Comparison of ENCODE assay signal across 9 cellular contexts in the genomic region with DNA sequence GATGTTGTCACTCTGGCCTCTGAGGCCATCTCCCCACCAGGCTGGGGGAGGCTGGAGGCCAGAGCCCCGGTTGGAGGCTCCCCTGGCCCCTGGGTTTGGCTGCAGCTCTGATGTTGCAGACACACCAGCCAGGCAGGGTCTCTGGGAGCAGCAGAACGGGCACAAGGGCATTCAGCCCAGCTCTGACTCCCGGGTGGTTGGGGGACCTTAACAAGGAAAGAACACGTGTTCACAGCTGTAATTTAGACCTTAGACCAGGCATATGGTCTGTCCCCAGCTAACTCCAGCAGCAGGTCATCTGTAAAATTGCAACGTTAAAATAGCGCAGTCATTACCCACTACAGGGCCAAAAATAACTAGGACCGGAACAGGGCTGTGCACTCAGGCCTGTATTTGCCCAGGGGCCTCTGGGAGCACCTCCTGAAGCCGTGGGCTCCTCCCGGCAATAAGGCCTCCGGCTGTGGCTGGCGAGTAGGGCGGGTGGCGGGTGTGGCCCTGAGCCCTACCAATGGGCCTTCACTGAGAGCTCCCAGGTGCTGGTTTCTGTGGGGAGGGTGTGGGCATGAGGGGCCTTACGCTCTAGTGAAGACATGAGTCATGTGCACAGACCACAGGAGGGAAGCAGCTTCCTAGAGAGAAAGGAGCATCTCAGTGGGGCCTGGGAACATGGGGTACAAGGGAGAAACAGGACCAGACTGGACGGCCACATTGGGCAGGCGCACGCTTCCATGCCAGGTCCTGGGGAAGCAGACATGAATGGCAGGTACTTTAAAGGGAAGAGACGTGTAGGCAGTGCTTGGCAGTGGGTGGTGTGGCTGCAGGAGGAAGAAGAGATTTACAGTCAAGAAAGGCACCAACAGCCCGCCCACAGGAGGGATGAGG. TPM values are rescaled to one million over a fixed set of nuclear protein-coding genes. Genes with fewer than 3 reads are reported as not detected.
DNase-seq lines count a peak whose midpoint lies in the region; ATAC-seq and FAIRE-seq lines count a peak whose summit lies in the region.
"Had no signal": no experiment of that assay in that cellular context is flagged by ENCODE, and none has a peak within 500 bp of the region (broad histone marks: within the 10 kb centered on the region; RNA-seq: fewer than 3 reads in every experiment).

No MANE protein-coding gene starts in this region.

- ATAC-seq in HG03135 (IDR thresholded peaks at IDR 0.05; ENCODE audit: unreplicated experiment): peak; percentile 82
- peak; percentile 72 to 78 for ATAC-seq in right cardiac atrium

- WGBS in right cardiac atrium: 48% methylated on average over 19 of the region's 19 CpGs

- FAIRE-seq in RCC 7860 (lab: Jason Lieb, UNC): peak; percentile 92
- FAIRE-seq: A204.1 had no signal

- H3K27ac ChIP-seq in right cardiac atrium (ENCODE audit: low read length): peak overlapping the region; percentile 21

- H3K27me3 ChIP-seq in right cardiac atrium (ENCODE audit: control insufficient read depth, insufficient read depth): no peaks in the 10 kb centered on the region

- intact Hi-C loops in right cardiac atrium (cut with DNase I): loop anchor here in 1 of 4 donors (10.0 kb wide), 1 partner anchor 265 kb away; a partner anchor contains a TSS

- peaks cover 23% of the 10 kb centered on the region for H3K4me1 ChIP-seq in right cardiac atrium (ENCODE audit: control insufficient read depth, insufficient read depth, low read length)

- DNase-seq in NCI-H1417 (lab: John Stamatoyannopoulos, UW): peak; percentile 70 to 79 (median 73)
- DNase-seq in NCI-H1417 treated with DMSO at 0.1 percent for 48 hours (lab: John Stamatoyannopoulos, UW): no peak
- DNase-seq in RCC 7860 (ENCODE audit: low spot score): peak; percentile 91
- DNase-seq in activated T-helper 9 cell treated with anti-CD3 and anti-CD28 coated beads, Interleukin-2, amount 50 U/mL, for 16 hours (ENCODE audit: low read depth): peak; percentile 59
- DNase-seq in right cardiac atrium: peak in 2 of 3 donors; percentile 49 to 84
- DNase-seq in stimulated activated CD4-positive, alpha-beta T cell treated with anti-CD3 and anti-CD28 coated beads, Interleukin-4, amount 100 ng/mL, for 48 hours (ENCODE audit: low read depth in 2 of 2): peak; percentile 78 to 84
- no peak for DNase-seq in globus pallidus (ENCODE audit: low spot score)

- H3K4me3 ChIP-seq in right cardiac atrium (ENCODE audit: low read length): no peak overlapping the region

- no peaks in the 10 kb centered on the region for H3K9me3 ChIP-seq in right cardiac atrium (ENCODE audit: control insufficient read depth, low read length)

RNA-seq across cellular contexts. Expression of a gene that starts 6.1 kb away (rescaled TPM):
- total RNA-seq in right cardiac atrium: 10 to 100 TPM in 1 of 4 donors, 1 to 10 TPM in 3; 7.6 to 10.2 (median 9.2) TPM
- 6.0 TPM for polyA plus RNA-seq in right cardiac atrium

Comparison
In these comparisons a context has a peak if more than half of its experiments do, and no peak if none do; other contexts are left out.
1. DNase-seq: peak in NCI-H1417 (3 of 3), RCC 7860 (single experiment), activated T-helper 9 cell treated with anti-CD3 and anti-CD28 coated beads, Interleukin-2, amount 50 U/mL, for 16 hours (single experiment), right cardiac atrium (2 of 3) and stimulated activated CD4-positive, alpha-beta T cell treated with anti-CD3 and anti-CD28 coated beads, Interleukin-4, amount 100 ng/mL, for 48 hours (2 of 2); none in NCI-H1417 treated with DMSO at 0.1 percent for 48 hours (single experiment) and globus pallidus (single experiment).